ENCODE assay signal across 28 cellular contexts in genomic region chr2:127425540-127426490, GRCh38. TPM values are rescaled to one million over a fixed set of nuclear protein-coding genes. Genes with fewer than 3 reads are reported as not detected.
"Had no signal": no experiment of that assay in that cellular context is flagged by ENCODE, and none has a peak within 500 bp of the region (broad histone marks: within the 10 kb centered on the region; RNA-seq: fewer than 3 reads in every experiment).

No MANE protein-coding gene starts in this region.

- H3K9ac ChIP-seq: parathyroid adenoma had no signal

- H2AFZ ChIP-seq: parathyroid adenoma had no signal

- H3K9me3 Mint-ChIP-seq: memory B cell; mesothelial cell of epicardium; natural killer cell; neural crest cell; stimulated activated naive B cell treated with anti-CD40 and anti-IgM and Interleukin-4, amounts not matched to agents 10 μg/mL and 1 μg/mL and 100 μg/mL, for 72 hours; stimulated activated naive CD8-positive, alpha-beta T cell treated with anti-CD3 and anti-CD28 coated beads, Interleukin-15, amount 100 ng/mL, for 72 hours had no signal

- H3K36me3 Mint-ChIP-seq: memory B cell, mesothelial cell of epicardium, natural killer cell had no signal

- H3K4me3 ChIP-seq: dorsolateral prefrontal cortex, heart right ventricle, left lung, lower lobe of right lung, prostate gland, sigmoid colon, skin epidermis, thoracic aorta, transverse colon had no signal

- H3K4me3 Mint-ChIP-seq: memory B cell; mesothelial cell of epicardium; natural killer cell; neural crest cell; stimulated activated naive B cell treated with anti-CD40 and anti-IgM and Interleukin-4, amounts not matched to agents 10 μg/mL and 1 μg/mL and 100 μg/mL, for 72 hours; stimulated activated naive CD8-positive, alpha-beta T cell treated with anti-CD3 and anti-CD28 coated beads, Interleukin-15, amount 100 ng/mL, for 72 hours had no signal

- H3K36me3 ChIP-seq: heart right ventricle, left lung, lower lobe of right lung, prostate gland, sigmoid colon, thoracic aorta, transverse colon had no signal

- DNase-seq: cortex of kidney; effector CD8-positive, alpha-beta T cell; heart right ventricle; hypothalamus; islet precursor cell; left lung; lower lobe of right lung; natural killer cell; occipital lobe; sigmoid colon; stimulated activated CD4-positive, alpha-beta T cell treated with anti-CD3 and anti-CD28 coated beads, Interleukin-2, amount 100 ng/mL, for 24 hours; stimulated activated CD4-positive, alpha-beta T cell treated with anti-CD3 and anti-CD28 coated beads, Interleukin-4, amount 100 ng/mL, for 4 hours; stimulated activated naive B cell treated with anti-CD40 and anti-IgM and Interleukin-4, amounts not matched to agents 10 μg/mL and 1 μg/mL and 100 μg/mL, for 72 hours; stimulated activated naive CD8-positive, alpha-beta T cell treated with anti-CD3 and anti-CD28 coated beads, Interleukin-15, amount 100 ng/mL, for 72 hours; transverse colon had no signal

- H3K79me2 ChIP-seq: parathyroid adenoma had no signal

- FAIRE-seq: frontal cortex had no signal

- H3K27ac ChIP-seq: dorsolateral prefrontal cortex, heart right ventricle, left lung, lower lobe of right lung, parathyroid adenoma, prostate gland, sigmoid colon, skin epidermis, thoracic aorta, transverse colon had no signal

- H3K9me3 ChIP-seq: heart right ventricle, left lung, lower lobe of right lung, prostate gland, sigmoid colon, thoracic aorta, transverse colon had no signal

- ATAC-seq: heart right ventricle; left lung; lower lobe of right lung; natural killer cell; stimulated activated naive B cell treated with anti-CD40 and anti-IgM and Interleukin-4, amounts not matched to agents 10 μg/mL and 1 μg/mL and 100 μg/mL, for 72 hours; stimulated activated naive CD8-positive, alpha-beta T cell treated with anti-CD3 and anti-CD28 coated beads, Interleukin-15, amount 100 ng/mL, for 72 hours had no signal

- H3K27ac Mint-ChIP-seq: memory B cell; mesothelial cell of epicardium; natural killer cell; stimulated activated naive CD8-positive, alpha-beta T cell treated with anti-CD3 and anti-CD28 coated beads, Interleukin-15, amount 100 ng/mL, for 72 hours had no signal

RNA-seq across cellular contexts. Expression of gene PROC, which starts 7.6 kb away (rescaled TPM):
- total RNA-seq: fibroblast of lung, frontal cortex, glomerular endothelial cell, heart right ventricle, lower lobe of right lung, myocyte, natural killer cell, neural crest cell, occipital lobe, prostate gland, sigmoid colon, subcutaneous adipose tissue, thoracic aorta had no signal
- polyA plus RNA-seq: fibroblast of lung, heart right ventricle had no signal
